In genomic region chr7:127953423-127953822, GRCh38 we compare ENCODE assay signal across 29 cellular contexts.
"Had no signal": no experiment of that assay in that cellular context is flagged by ENCODE, and none has a peak within 500 bp of the region (broad histone marks: within the 10 kb centered on the region; RNA-seq: fewer than 3 reads in every experiment).

No MANE protein-coding gene starts in this region.

- H3K9me3 ChIP-seq: Peyer's patch had no signal

- H3K27me3 Mint-ChIP-seq: activated CD4-positive, alpha-beta T cell treated with anti-CD3 and anti-CD28 coated beads for 36 hours; activated CD4-positive, alpha-beta T cell treated with anti-CD3 and anti-CD28 coated beads, Interleukin-2, amount 10 ng/mL, durations not matched to agents 7 days and 5 days; activated CD8-positive, alpha-beta memory T cell treated with anti-CD3 and anti-CD28 coated beads, Interleukin-2, amount 10 ng/mL, durations not matched to agents 7 days and 5 days; activated naive CD8-positive, alpha-beta T cell treated with anti-CD3 and anti-CD28 coated beads for 36 hours had no signal

- H3K36me3 ChIP-seq: Peyer's patch had no signal

- DNase-seq: activated CD4-positive, alpha-beta T cell treated with anti-CD3 and anti-CD28 coated beads for 36 hours; activated CD4-positive, alpha-beta T cell treated with anti-CD3 and anti-CD28 coated beads, Interleukin-2, amount 10 ng/mL, durations not matched to agents 7 days and 5 days; activated CD4-positive, alpha-beta T cell treated with anti-CD3 and anti-CD28 coated beads, Interleukin-2, amount 50 U/mL, for 48 hours; activated CD8-positive, alpha-beta memory T cell treated with anti-CD3 and anti-CD28 coated beads, Interleukin-2, amount 10 ng/mL, durations not matched to agents 7 days and 5 days; activated CD8-positive, alpha-beta memory T cell treated with anti-CD3 and anti-CD28 coated beads, Interleukin-2, amount 50 U/mL, for 48 hours; activated effector memory CD4-positive, alpha-beta T cell treated with anti-CD3 and anti-CD28 coated beads, Interleukin-2, amount 50 U/mL, for 16 hours; activated naive CD4-positive, alpha-beta T cell; activated naive CD4-positive, alpha-beta T cell treated with anti-CD3 and anti-CD28 coated beads, Interleukin-2, amount 50 U/mL, for 16 hours; activated naive CD8-positive, alpha-beta T cell treated with anti-CD3 and anti-CD28 coated beads for 36 hours; activated T-cell treated with anti-CD3 and anti-CD28 coated beads, Interleukin-2, amount 50 U/mL, for 48 hours; amniotic stem cell; aorta; NCI-H1092 treated with DMSO at 0.1 percent for 48 hours; NCI-H1417; NCI-H146; NCI-H187; NCI-H2029 treated with DMSO at 0.1 percent for 48 hours; NCI-H2107; NCI-H2171; NCI-H510A treated with DMSO at 0.1 percent for 48 hours; NCI-H69; NK-92 treated with Interleukin-12 subunit alpha and Interleukin-12 subunit beta, amount 100 ng/mL, for 24 hours; PC-3; Peyer's patch; SW 1271; T-helper 1 cell; T1000 had no signal

- H3K27ac Mint-ChIP-seq: activated CD4-positive, alpha-beta T cell treated with anti-CD3 and anti-CD28 coated beads for 36 hours; activated CD8-positive, alpha-beta memory T cell treated with anti-CD3 and anti-CD28 coated beads, Interleukin-2, amount 10 ng/mL, durations not matched to agents 7 days and 5 days; activated naive CD8-positive, alpha-beta T cell treated with anti-CD3 and anti-CD28 coated beads for 36 hours had no signal

- H3K4me3 Mint-ChIP-seq: activated CD4-positive, alpha-beta T cell treated with anti-CD3 and anti-CD28 coated beads for 36 hours; activated CD4-positive, alpha-beta T cell treated with anti-CD3 and anti-CD28 coated beads, Interleukin-2, amount 10 ng/mL, durations not matched to agents 7 days and 5 days; activated CD8-positive, alpha-beta memory T cell treated with anti-CD3 and anti-CD28 coated beads, Interleukin-2, amount 10 ng/mL, durations not matched to agents 7 days and 5 days; activated naive CD8-positive, alpha-beta T cell treated with anti-CD3 and anti-CD28 coated beads for 36 hours had no signal

- ATAC-seq: activated CD4-positive, alpha-beta T cell treated with anti-CD3 and anti-CD28 coated beads for 36 hours; activated CD8-positive, alpha-beta memory T cell treated with anti-CD3 and anti-CD28 coated beads, Interleukin-2, amount 10 ng/mL, durations not matched to agents 7 days and 5 days; PC-3; Right ventricle myocardium inferior had no signal

- H3K27me3 ChIP-seq: Peyer's patch had no signal

- H3K9me3 Mint-ChIP-seq: activated CD4-positive, alpha-beta T cell treated with anti-CD3 and anti-CD28 coated beads, Interleukin-2, amount 10 ng/mL, durations not matched to agents 7 days and 5 days; activated naive CD8-positive, alpha-beta T cell treated with anti-CD3 and anti-CD28 coated beads for 36 hours had no signal

- H3K4me1 ChIP-seq: Peyer's patch had no signal

- H3K27ac ChIP-seq: Peyer's patch, RWPE1 had no signal

- H3K4me1 Mint-ChIP-seq: activated CD4-positive, alpha-beta T cell treated with anti-CD3 and anti-CD28 coated beads for 36 hours; activated CD4-positive, alpha-beta T cell treated with anti-CD3 and anti-CD28 coated beads, Interleukin-2, amount 10 ng/mL, durations not matched to agents 7 days and 5 days; activated CD8-positive, alpha-beta memory T cell treated with anti-CD3 and anti-CD28 coated beads, Interleukin-2, amount 10 ng/mL, durations not matched to agents 7 days and 5 days; activated naive CD8-positive, alpha-beta T cell treated with anti-CD3 and anti-CD28 coated beads for 36 hours had no signal

- H3K4me3 ChIP-seq: Peyer's patch had no signal
